ENCODE assay signal across 8 cellular contexts in the genomic region with DNA sequence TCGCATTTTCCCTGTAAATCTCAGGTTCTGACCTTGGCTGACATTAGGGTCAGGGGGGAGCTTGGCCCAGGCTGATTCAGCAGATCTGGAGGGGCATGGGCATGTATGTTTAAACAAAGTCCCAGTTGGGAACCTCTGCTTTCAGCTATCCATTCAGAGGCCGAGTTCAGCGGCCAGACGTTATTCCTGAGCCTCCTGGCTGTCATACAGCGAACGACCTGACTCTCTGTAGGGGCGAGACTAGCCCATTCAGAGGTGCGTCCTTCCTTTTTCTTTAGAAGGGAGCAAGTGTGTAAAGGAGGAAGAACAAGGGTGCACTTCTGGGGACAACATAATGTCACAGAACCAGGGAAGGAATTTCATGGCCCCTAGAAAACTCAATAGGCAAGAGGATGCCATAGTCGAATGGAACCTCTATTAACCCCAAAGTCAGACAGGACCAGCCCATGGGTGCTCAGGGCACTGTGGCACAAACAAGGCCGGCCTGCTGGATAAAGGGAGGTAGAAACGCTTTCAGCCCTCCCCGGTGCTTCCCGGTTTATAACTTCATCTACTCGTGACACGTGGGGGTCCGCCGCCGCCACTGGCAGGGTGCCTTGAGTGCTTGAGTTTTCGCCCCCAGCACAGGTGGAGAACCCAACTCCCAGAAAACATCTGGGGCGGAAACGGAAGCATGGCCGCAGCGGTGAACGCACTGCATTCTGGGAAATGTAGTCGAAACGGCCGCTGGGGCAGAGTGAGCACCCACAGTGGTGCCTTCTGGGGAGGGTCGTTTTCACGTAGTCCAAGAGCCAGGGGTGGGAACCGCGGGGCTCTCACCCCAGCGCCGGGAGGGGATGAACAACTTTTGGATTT. TPM values are rescaled to one million over a fixed set of nuclear protein-coding genes. Genes with fewer than 3 reads are reported as not detected.
DNase-seq lines count a peak whose midpoint lies in the region; ATAC-seq and TF ChIP-seq lines count a peak whose summit lies in the region.

No MANE protein-coding gene starts in this region.

- peaks cover 16% of the 10 kb centered on the region for H3K4me1 Mint-ChIP-seq in activated T-helper 2 cell treated with anti-CD3 and anti-CD28 coated beads, Interferon-gamma antibody, Interleukin-2, Interleukin-4, amounts not matched to agents 10 μg/mL and 5 μg/mL and 100 μg/mL, durations not matched to agents 14 hours and 24 hours and 36 hours (ENCODE audit: low read depth)
- H3K4me1 Mint-ChIP-seq in neural progenitor cell: peaks cover 7% of the 10 kb centered on the region

- POLR2A ChIA-PET in Panc1 (lab: Charles Lee): interaction anchor here (0.6 kb wide), 1 partner anchor 36 kb away, joined by 3 read pairs; no protein-coding TSS in a partner anchor

- H3K9me3 ChIP-seq in Panc1 (ENCODE audit: control insufficient read depth, insufficient read depth, low read depth, low read length): peaks cover 3% of the 10 kb centered on the region; the same call in 1 of the 2 replicates
- no peaks in the 10 kb centered on the region for H3K9me3 ChIP-seq in neural progenitor cell (ENCODE audit: low read depth)
- H3K9me3 ChIP-seq in stomach: no peaks in the 10 kb centered on the region

- H2AFZ ChIP-seq in neural progenitor cell (replicated peaks): peak overlapping the region; percentile 97

- H3K9me3 Mint-ChIP-seq in activated T-helper 2 cell treated with anti-CD3 and anti-CD28 coated beads, Interferon-gamma antibody, Interleukin-2, Interleukin-4, amounts not matched to agents 10 μg/mL and 5 μg/mL and 100 μg/mL, durations not matched to agents 14 hours and 24 hours and 36 hours: no peaks in the 10 kb centered on the region
- no peaks in the 10 kb centered on the region for H3K9me3 Mint-ChIP-seq in neural progenitor cell

- TF ChIP-seq CTCF in Panc1 (IDR thresholded peaks at IDR 0.05) (no peak), foreskin fibroblast (IDR thresholded peaks at IDR 0.05; ENCODE audit: low read depth, low read length) (no peak), neural progenitor cell (IDR thresholded peaks at IDR 0.05) (no peak), stomach (IDR thresholded peaks at IDR 0.05) (peak in 1 of 7 experiments; percentile 25)

- no peaks in the 10 kb centered on the region for H3K79me2 ChIP-seq in neural progenitor cell (ENCODE audit: low read depth)

- H3F3A ChIP-seq in neural progenitor cell (ENCODE audit: low read depth): peaks cover 6% of the 10 kb centered on the region

- 20 to 26% (median 23%) methylated on average over 31 to 33 of the region's 33 CpGs for WGBS in stomach, 5 donors

- TF ChIP-seq POLR2A in stomach (IDR thresholded peaks at IDR 0.05): no peak

- peak; percentile 65 for ATAC-seq in HG03095 (IDR thresholded peaks at IDR 0.05; ENCODE audit: unreplicated experiment)
- ATAC-seq in Panc1: peak; percentile 89

- H3K27me3 Mint-ChIP-seq in activated T-helper 2 cell treated with anti-CD3 and anti-CD28 coated beads, Interferon-gamma antibody, Interleukin-2, Interleukin-4, amounts not matched to agents 10 μg/mL and 5 μg/mL and 100 μg/mL, durations not matched to agents 14 hours and 24 hours and 36 hours (ENCODE audit: low read depth): peaks cover 6% of the 10 kb centered on the region
- H3K27me3 Mint-ChIP-seq in neural progenitor cell (ENCODE audit: insufficient read depth, low read depth): peaks cover 5% of the 10 kb centered on the region

- no TSS peak for BruUV-seq in Panc1 (replicated peaks; lab: Mats Ljungman, UMichigan)

- peak; percentile 22 for DNase-seq in SKM-1 treated with dmso at 0.1 percent for 144 hours (lab: John Stamatoyannopoulos, UW; ENCODE audit: unreplicated experiment)
- no peak for DNase-seq in SKM-1 (lab: John Stamatoyannopoulos, UW; ENCODE audit: unreplicated experiment)
- DNase-seq in Panc1 (ENCODE audit: low read depth, low spot score): no peak
- DNase-seq in activated T-helper 2 cell treated with anti-CD3 and anti-CD28 coated beads, Interferon-gamma antibody, Interleukin-2, Interleukin-4, amounts not matched to agents 10 μg/mL and 5 μg/mL and 100 μg/mL, durations not matched to agents 14 hours and 24 hours and 36 hours (ENCODE audit: low spot score): peak; percentile 59
- peak; percentile 24 to 78 for DNase-seq in foreskin fibroblast
- DNase-seq in neural progenitor cell (ENCODE audit: low spot score): peak; percentile 58
- peak; percentile 71 for DNase-seq in stomach

- H3K4me2 ChIP-seq in neural progenitor cell: peak overlapping the region; percentile 71

- H3K4me3 Mint-ChIP-seq in activated T-helper 2 cell treated with anti-CD3 and anti-CD28 coated beads, Interferon-gamma antibody, Interleukin-2, Interleukin-4, amounts not matched to agents 10 μg/mL and 5 μg/mL and 100 μg/mL, durations not matched to agents 14 hours and 24 hours and 36 hours (ENCODE audit: low read depth): peak overlapping the region; percentile 73
- H3K4me3 Mint-ChIP-seq in neural progenitor cell: peak overlapping the region; percentile 79

- CTCF ChIA-PET in Panc1 (lab: Charles Lee): no interaction called here

- peak overlapping the region; percentile 36 to 47 for H3K4me3 ChIP-seq in Panc1 (ENCODE audit: low read depth in 2 of 2, low read length in 2 of 2)
- H3K4me3 ChIP-seq in foreskin fibroblast (ENCODE audit: low read depth in 1 of 2, low read length in 2 of 2): peak overlapping the region; percentile 37 to 46
- H3K4me3 ChIP-seq in neural progenitor cell: peak overlapping the region; percentile 40
- peak overlapping the region; percentile 27 to 42 (median 40) for H3K4me3 ChIP-seq in stomach

- H3K36me3 Mint-ChIP-seq in activated T-helper 2 cell treated with anti-CD3 and anti-CD28 coated beads, Interferon-gamma antibody, Interleukin-2, Interleukin-4, amounts not matched to agents 10 μg/mL and 5 μg/mL and 100 μg/mL, durations not matched to agents 14 hours and 24 hours and 36 hours (ENCODE audit: low read depth): no peaks in the 10 kb centered on the region
- H3K36me3 Mint-ChIP-seq in neural progenitor cell: no peaks in the 10 kb centered on the region

- no peaks in the 10 kb centered on the region for H3K36me3 ChIP-seq in Panc1 (ENCODE audit: control insufficient read depth, insufficient read depth, low read length)
- no peaks in the 10 kb centered on the region for H3K36me3 ChIP-seq in neural progenitor cell
- no peaks in the 10 kb centered on the region for H3K36me3 ChIP-seq in stomach

- no peaks in the 10 kb centered on the region for H4K20me1 ChIP-seq in neural progenitor cell (ENCODE audit: low read depth)

- TF ChIP-seq EP300 in stomach (IDR thresholded peaks at IDR 0.05): no peak

- H3K27me3 ChIP-seq in Panc1 (ENCODE audit: control insufficient read depth, insufficient read depth, low read length): no peaks in the 10 kb centered on the region
- H3K27me3 ChIP-seq in neural progenitor cell: peaks cover 15% of the 10 kb centered on the region
- H3K27me3 ChIP-seq in stomach: no peaks in the 10 kb centered on the region

- in situ Hi-C loops in Panc1 (cut with HindIII; ENCODE audit: low pct_unique_long_range_greater_than_20kb, low sequenced_read_pairs): no loop called here

- H3K4me1 ChIP-seq in Panc1 (ENCODE audit: control insufficient read depth, insufficient read depth, low read length): no peaks in the 10 kb centered on the region
- H3K4me1 ChIP-seq in neural progenitor cell: no peaks in the 10 kb centered on the region
- peaks cover 3 to 11% (median 7%) of the 10 kb centered on the region in 4 donors for H3K4me1 ChIP-seq in stomach

- no peak overlapping the region for H3K9ac ChIP-seq in neural progenitor cell

- H3K27ac Mint-ChIP-seq in activated T-helper 2 cell treated with anti-CD3 and anti-CD28 coated beads, Interferon-gamma antibody, Interleukin-2, Interleukin-4, amounts not matched to agents 10 μg/mL and 5 μg/mL and 100 μg/mL, durations not matched to agents 14 hours and 24 hours and 36 hours: peak overlapping the region; percentile 63
- peak overlapping the region; percentile 78 for H3K27ac Mint-ChIP-seq in neural progenitor cell

- H3K27ac ChIP-seq in Panc1 (ENCODE audit: low read length) (peak overlapping the region; percentile 59; the same call in 1 of the 2 replicates), neural progenitor cell (no peak overlapping the region), stomach (peak overlapping the region in 3 of 5 donors; percentile 7 to 66 (median 47))

- intact Hi-C loops in Panc1 (cut with micrococcal nuclease; ENCODE audit: unreplicated experiment) (no loop called here), stomach (cut with DNase I; ENCODE audit: low total_unique reads) (no loop called here)
- intact Hi-C loops in activated T-helper 2 cell treated with anti-CD3 and anti-CD28 coated beads, Interferon-gamma antibody, Interleukin-2, Interleukin-4, amounts not matched to agents 10 μg/mL and 5 μg/mL and 100 μg/mL, durations not matched to agents 14 hours and 24 hours and 36 hours (cut with micrococcal nuclease): no loop called here

RNA-seq across cellular contexts. Expression of a gene that starts 33.2 kb away (rescaled TPM):
- total RNA-seq in Panc1 (2021; ENCODE audit: unreplicated experiment) (10.8 TPM), neural progenitor cell (ENCODE audit: low replicate concordance) (2.7 and 5.0 TPM in 2 replicates), stomach (10 to 100 TPM in 4 of 5 donors, 1 to 10 TPM in 1; 8.1 to 68.5 (median 14.6) TPM)
- 5.4 TPM for polyA plus RNA-seq in Panc1 (2012; ENCODE audit: insufficient read length)
- 7.1 and 9.6 TPM in 2 replicates for total RNA-seq in activated T-helper 2 cell treated with anti-CD3 and anti-CD28 coated beads, Interferon-gamma antibody, Interleukin-2, Interleukin-4, amounts not matched to agents 10 μg/mL and 5 μg/mL and 100 μg/mL, durations not matched to agents 14 hours and 24 hours and 36 hours
- 1 to 10 TPM in 2 of 3 donors, under 1 TPM in 1; 0.87 to 4.1 (median 2.0) TPM for polyA plus RNA-seq in stomach

Comparison
In these comparisons a context has a peak if more than half of its experiments do, and no peak if none do; other contexts are left out.
1. DNase-seq: peak in SKM-1 treated with dmso at 0.1 percent for 144 hours (single experiment), activated T-helper 2 cell treated with anti-CD3 and anti-CD28 coated beads, Interferon-gamma antibody, Interleukin-2, Interleukin-4, amounts not matched to agents 10 μg/mL and 5 μg/mL and 100 μg/mL, durations not matched to agents 14 hours and 24 hours and 36 hours (single experiment), foreskin fibroblast (2 of 2), neural progenitor cell (single experiment) and stomach (single experiment); none in SKM-1 (single experiment) and Panc1 (single experiment).
2. Peak in every context shown above with its lines, with median percentiles within 50 percentile points of each other: H3K4me3 ChIP-seq.